In the genomic region with DNA sequence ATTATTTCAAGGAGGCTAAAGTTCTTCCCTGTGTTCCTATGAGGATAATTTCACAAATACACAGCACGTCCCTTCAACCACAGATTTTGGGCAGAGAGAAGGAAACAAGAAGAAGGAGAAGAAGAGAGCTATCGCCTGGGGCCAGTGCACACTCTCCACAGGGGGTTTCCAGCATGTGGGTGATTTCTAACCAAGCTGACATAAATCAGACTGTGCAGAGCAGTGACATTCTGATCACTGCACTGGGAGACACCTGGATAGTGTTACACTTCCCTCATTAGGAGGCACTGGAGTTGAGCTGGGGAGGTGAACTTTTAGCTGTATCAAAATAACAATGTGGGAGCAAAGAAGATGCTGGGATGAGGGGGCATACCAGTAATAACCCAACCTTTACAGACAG, we compare ENCODE assay signal across 11 cellular contexts.
DNase-seq lines count a peak whose midpoint lies in the region; ATAC-seq and TF ChIP-seq lines count a peak whose summit lies in the region.
"Had no signal": no experiment of that assay in that cellular context is flagged by ENCODE, and none has a peak within 500 bp of the region (broad histone marks: within the 10 kb centered on the region; RNA-seq: fewer than 3 reads in every experiment).

No MANE protein-coding gene starts in this region.

- H2AFZ ChIP-seq in neural progenitor cell (replicated peaks), result no peak overlapping the region

- no peaks in the 10 kb centered on the region for H3K27me3 Mint-ChIP-seq in neural progenitor cell (ENCODE audit: insufficient read depth, low read depth)
- H3K27me3 Mint-ChIP-seq: brain had no signal

- H3K27ac Mint-ChIP-seq in neural progenitor cell, result no peak overlapping the region

- H3F3A ChIP-seq in neural progenitor cell (ENCODE audit: low read depth), result no peaks in the 10 kb centered on the region

- peak; percentile 90 for ATAC-seq in GM18873 (IDR thresholded peaks at IDR 0.05; ENCODE audit: low FRiP score, unreplicated experiment)
- peak; percentile 86 for ATAC-seq in HG03520 (IDR thresholded peaks at IDR 0.05; ENCODE audit: unreplicated experiment)
- ATAC-seq in mucosa of descending colon, result no peak

- no peak overlapping the region for H3K9ac ChIP-seq in neural progenitor cell

- H3K9me3 ChIP-seq in neural progenitor cell (ENCODE audit: low read depth) (no peaks in the 10 kb centered on the region), mucosa of descending colon (no peaks in the 10 kb centered on the region)
- H3K9me3 ChIP-seq: SJCRH30 had no signal

- peak; percentile 51 for DNase-seq in HEK293T (ENCODE audit: extremely low spot score)
- DNase-seq in neural progenitor cell (ENCODE audit: low spot score), result peak; percentile 1
- no peak for DNase-seq in activated T-cell treated with anti-CD3 and anti-CD28 coated beads for 4 hours
- no peak for DNase-seq in mucosa of descending colon
- no peak for DNase-seq in HK-2 (ENCODE audit: unreplicated experiment)
- DNase-seq: mesendoderm, NCI-H1436 treated with DMSO at 0.1 percent for 48 hours had no signal

- H3K79me2 ChIP-seq in neural progenitor cell (ENCODE audit: low read depth), result no peaks in the 10 kb centered on the region

- no peak for TF ChIP-seq CTCF in neural progenitor cell (IDR thresholded peaks at IDR 0.05)
- no peak for TF ChIP-seq CTCF in mucosa of descending colon (IDR thresholded peaks at IDR 0.05)

- H3K9me3 Mint-ChIP-seq in neural progenitor cell, result no peaks in the 10 kb centered on the region
- H3K9me3 Mint-ChIP-seq: brain had no signal

- no peaks in the 10 kb centered on the region for H4K20me1 ChIP-seq in neural progenitor cell (ENCODE audit: low read depth)

- intact Hi-C loops in mucosa of descending colon (cut with DNase I, micrococcal nuclease), result no loop called here

- no peaks in the 10 kb centered on the region for H3K27me3 ChIP-seq in neural progenitor cell
- H3K27me3 ChIP-seq: SJCRH30 had no signal

- H3K4me3 ChIP-seq in neural progenitor cell (no peak overlapping the region), mucosa of descending colon (no peak overlapping the region)
- H3K4me3 ChIP-seq: SJCRH30 had no signal

- no peak overlapping the region for H3K4me2 ChIP-seq in neural progenitor cell

- POLR2A ChIA-PET in HEK293T (lab: Yijun Ruan, JAX), result no interaction called here

- H3K4me1 ChIP-seq in neural progenitor cell, result no peaks in the 10 kb centered on the region
- peaks cover 3% of the 10 kb centered on the region for H3K4me1 ChIP-seq in mucosa of descending colon (ENCODE audit: low read depth)
- H3K4me1 ChIP-seq: SJCRH30 had no signal

- no peak overlapping the region for H3K27ac ChIP-seq in neural progenitor cell
- H3K27ac ChIP-seq: SJCRH30 had no signal

- no peaks in the 10 kb centered on the region for H3K36me3 Mint-ChIP-seq in neural progenitor cell
- H3K36me3 Mint-ChIP-seq: brain had no signal

- H3K36me3 ChIP-seq in neural progenitor cell (no peaks in the 10 kb centered on the region), mucosa of descending colon (ENCODE audit: low read depth) (no peaks in the 10 kb centered on the region)
- H3K36me3 ChIP-seq: SJCRH30 had no signal

- H3K4me3 Mint-ChIP-seq in neural progenitor cell, result no peak overlapping the region
- H3K4me3 Mint-ChIP-seq: brain had no signal

- no peaks in the 10 kb centered on the region for H3K4me1 Mint-ChIP-seq in neural progenitor cell

- CTCF ChIA-PET in HEK293T (lab: Yijun Ruan, JAX), result no interaction called here

TF ChIP-seq in HEK293T, 16 proteins besides CTCF, POLR2A, EP300 and RAD21:
- TF ChIP-seq LEF1 (IDR thresholded peaks at IDR 0.05; ENCODE audit: borderline replicate concordance), result no peak
- TF ChIP-seq, protein P1, sequence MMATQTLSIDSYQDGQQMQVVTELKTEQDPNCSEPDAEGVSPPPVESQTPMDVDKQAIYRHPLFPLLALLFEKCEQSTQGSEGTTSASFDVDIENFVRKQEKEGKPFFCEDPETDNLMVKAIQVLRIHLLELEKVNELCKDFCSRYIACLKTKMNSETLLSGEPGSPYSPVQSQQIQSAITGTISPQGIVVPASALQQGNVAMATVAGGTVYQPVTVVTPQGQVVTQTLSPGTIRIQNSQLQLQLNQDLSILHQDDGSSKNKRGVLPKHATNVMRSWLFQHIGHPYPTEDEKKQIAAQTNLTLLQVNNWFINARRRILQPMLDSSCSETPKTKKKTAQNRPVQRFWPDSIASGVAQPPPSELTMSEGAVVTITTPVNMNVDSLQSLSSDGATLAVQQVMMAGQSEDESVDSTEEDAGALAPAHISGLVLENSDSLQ (IDR thresholded peaks at IDR 0.05), result peak; percentile 95

Comparison
In these comparisons a context has a peak if more than half of its experiments do, and no peak if none do; other contexts are left out.
1. DNase-seq: peak in HEK293T (single experiment) and neural progenitor cell (single experiment); none in activated T-cell treated with anti-CD3 and anti-CD28 coated beads for 4 hours (single experiment), mucosa of descending colon (0 of 3) and HK-2 (single experiment).